Comparison of ENCODE assay signal across 23 cellular contexts in the genomic region with DNA sequence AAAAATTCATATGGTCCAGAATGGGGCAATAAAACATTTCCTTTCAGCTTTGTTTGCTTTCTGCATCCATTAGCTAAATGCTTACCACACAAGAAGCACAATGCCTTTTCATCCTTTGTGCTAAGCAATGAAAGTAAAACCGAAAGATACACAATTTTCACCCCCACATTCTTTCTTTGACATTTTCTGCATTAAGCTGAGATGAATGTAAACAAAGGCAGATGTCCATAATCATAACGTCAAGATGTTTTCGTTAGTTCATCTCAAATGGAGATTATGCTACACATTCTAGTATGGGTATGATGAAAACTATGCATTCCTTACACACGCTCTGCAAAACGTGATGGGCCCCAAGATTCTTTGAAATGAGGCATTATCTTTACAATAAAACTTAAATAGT.
A peak's percentile ranks its signal among the peaks of the same experiment; 100 is the strongest.
DNase-seq lines count a peak whose midpoint lies in the region; FAIRE-seq and TF ChIP-seq lines count a peak whose summit lies in the region.
"Had no signal": no experiment of that assay in that cellular context is flagged by ENCODE, and none has a peak within 500 bp of the region (broad histone marks: within the 10 kb centered on the region; RNA-seq: fewer than 3 reads in every experiment).

No MANE protein-coding gene starts in this region.

- no peaks in the 10 kb centered on the region for H3K27me3 Mint-ChIP-seq in glutamatergic neuron (ENCODE audit: unreplicated experiment)
- H3K27me3 Mint-ChIP-seq: activated B cell treated with CpG ODN at 0.5 μM for 24 hours; activated naive CD8-positive, alpha-beta T cell; naive thymus-derived CD4-positive, alpha-beta T cell had no signal

- FAIRE-seq in H54 (lab: Jason Lieb, UNC), result peak; percentile 91
- FAIRE-seq: GM12892 had no signal

- H3K4me3 ChIP-seq in WI38 (ENCODE audit: low read depth, low read length), result peak overlapping the region; percentile 26; the same call in 1 of the 2 replicates
- H3K4me3 ChIP-seq: right lobe of liver, stomach, transverse colon had no signal

- DNase-seq in H54 (ENCODE audit: insufficient read length, low spot score) (no peak), NCI-H1417 treated with DMSO at 0.1 percent for 48 hours (lab: John Stamatoyannopoulos, UW) (peak; percentile 25), left kidney (ENCODE audit: low read depth, low spot score) (peak; percentile 43), AG08396 (ENCODE audit: low spot score) (no peak), inferior parietal cortex (ENCODE audit: extremely low spot score) (no peak), glutamatergic neuron (no peak)
- DNase-seq in stimulated activated naive CD4-positive, alpha-beta T cell treated with Interleukin-2 at 50 U/mL for 16 hours (lab: John Stamatoyannopoulos, UW), result no peak
- DNase-seq: activated B cell treated with CpG ODN at 0.5 μM for 24 hours; activated CD4-positive, alpha-beta T cell treated with anti-CD3 and anti-CD28 coated beads, Interleukin-2, amount 50 U/mL, for 48 hours; activated CD8-positive, alpha-beta memory T cell treated with anti-CD3 and anti-CD28 coated beads, Interleukin-2, amount 50 U/mL, for 48 hours; effector CD4-positive, alpha-beta T cell; left cardiac atrium; naive thymus-derived CD4-positive, alpha-beta T cell; NCI-H1436 treated with DMSO at 0.1 percent for 48 hours; NCI-H446 treated with DMSO at 0.1 percent for 48 hours; right lobe of liver; stomach; T-helper 9 cell; transverse colon had no signal

- no peak overlapping the region for H3K4me3 Mint-ChIP-seq in glutamatergic neuron (ENCODE audit: unreplicated experiment)
- H3K4me3 Mint-ChIP-seq: activated B cell treated with CpG ODN at 0.5 μM for 24 hours; activated naive CD8-positive, alpha-beta T cell; naive thymus-derived CD4-positive, alpha-beta T cell had no signal

- no peak for TF ChIP-seq POLR2A in H54 (IDR thresholded peaks at IDR 0.05; ENCODE audit: low read depth, low read length)

- H3K4me1 Mint-ChIP-seq in glutamatergic neuron (ENCODE audit: low read depth, unreplicated experiment), result no peaks in the 10 kb centered on the region
- H3K4me1 Mint-ChIP-seq: activated B cell treated with CpG ODN at 0.5 μM for 24 hours; naive thymus-derived CD4-positive, alpha-beta T cell had no signal

- H3K27ac Mint-ChIP-seq in glutamatergic neuron (ENCODE audit: unreplicated experiment), result no peak overlapping the region
- H3K27ac Mint-ChIP-seq: activated B cell treated with CpG ODN at 0.5 μM for 24 hours; activated naive CD8-positive, alpha-beta T cell; activated T-helper 2 cell treated with anti-CD3 and anti-CD28 coated beads, Interferon-gamma antibody, Interleukin-2, Interleukin-4, amounts not matched to agents 10 μg/mL and 5 μg/mL and 100 μg/mL, durations not matched to agents 14 hours and 24 hours and 36 hours; naive thymus-derived CD4-positive, alpha-beta T cell had no signal

- TF ChIP-seq CTCF in WI38 (IDR thresholded peaks at IDR 0.05; ENCODE audit: low read depth, low read length), result no peak
- no peak for TF ChIP-seq CTCF in glutamatergic neuron (IDR thresholded peaks at IDR 0.05; ENCODE audit: partially characterized antibody, unreplicated experiment)

- no peaks in the 10 kb centered on the region for H3K36me3 Mint-ChIP-seq in glutamatergic neuron (ENCODE audit: unreplicated experiment)
- H3K36me3 Mint-ChIP-seq: activated naive CD8-positive, alpha-beta T cell; naive thymus-derived CD4-positive, alpha-beta T cell had no signal

- H3K9me3 Mint-ChIP-seq in glutamatergic neuron (ENCODE audit: unreplicated experiment), result no peaks in the 10 kb centered on the region
- H3K9me3 Mint-ChIP-seq: activated T-helper 2 cell treated with anti-CD3 and anti-CD28 coated beads, Interferon-gamma antibody, Interleukin-2, Interleukin-4, amounts not matched to agents 10 μg/mL and 5 μg/mL and 100 μg/mL, durations not matched to agents 14 hours and 24 hours and 36 hours had no signal

Comparison
In these comparisons a context has a peak if more than half of its experiments do, and no peak if none do; other contexts are left out.
1. DNase-seq: peak in NCI-H1417 treated with DMSO at 0.1 percent for 48 hours (single experiment) and left kidney (single experiment); none in H54 (single experiment), stimulated activated naive CD4-positive, alpha-beta T cell treated with Interleukin-2 at 50 U/mL for 16 hours (single experiment), AG08396 (single experiment), inferior parietal cortex (single experiment) and glutamatergic neuron (single experiment).